22 cellular contexts compared by ENCODE assay signal in genomic region chr21:31255846-31256395, GRCh38.
"Had no signal": no experiment of that assay in that cellular context is flagged by ENCODE, and none has a peak within 500 bp of the region (broad histone marks: within the 10 kb centered on the region; RNA-seq: fewer than 3 reads in every experiment).

No MANE protein-coding gene starts in this region.

- H3K27ac ChIP-seq: parathyroid adenoma, skin epidermis, tibial artery, uterus had no signal

- H3K27me3 Mint-ChIP-seq: activated CD4-positive, alpha-beta T cell treated with anti-CD3 and anti-CD28 coated beads, Interleukin-2, amount 10 ng/mL, durations not matched to agents 7 days and 5 days; activated naive CD8-positive, alpha-beta T cell; T-helper 17 cell had no signal

- H3K9ac ChIP-seq: parathyroid adenoma had no signal

- H3K4me3 ChIP-seq: skin epidermis, tibial artery, uterus had no signal

- H3K79me2 ChIP-seq: parathyroid adenoma had no signal

- H3K4me3 Mint-ChIP-seq: activated CD4-positive, alpha-beta T cell treated with anti-CD3 and anti-CD28 coated beads, Interleukin-2, amount 10 ng/mL, durations not matched to agents 7 days and 5 days; activated naive CD8-positive, alpha-beta T cell; activated T-cell treated with anti-CD3 and anti-CD28 coated beads, Interleukin-2, amount 50 U/mL, for 72 hours; brain; nephron progenitor cell; T-helper 17 cell had no signal

- H2AFZ ChIP-seq: parathyroid adenoma had no signal

- H3K4me1 ChIP-seq: parathyroid adenoma, tibial artery, uterus had no signal

- ATAC-seq: activated T-cell treated with anti-CD3 and anti-CD28 coated beads, Interleukin-2, amount 50 U/mL, for 72 hours; T-helper 17 cell had no signal

- H3K4me1 Mint-ChIP-seq: activated CD4-positive, alpha-beta T cell treated with anti-CD3 and anti-CD28 coated beads, Interleukin-2, amount 10 ng/mL, durations not matched to agents 7 days and 5 days had no signal

- DNase-seq: activated CD4-positive, alpha-beta T cell treated with anti-CD3 and anti-CD28 coated beads, Interleukin-2, amount 10 ng/mL, durations not matched to agents 7 days and 5 days; activated CD4-positive, CD25-positive, alpha-beta regulatory T cell; activated CD8-positive, alpha-beta memory T cell treated with anti-CD3 and anti-CD28 coated beads, Interleukin-2, amount 50 U/mL, for 48 hours; activated gamma-delta T cell treated with Interleukin-2 at 50 U/mL for 16 hours; activated T-cell treated with anti-CD3 and anti-CD28 coated beads, Interleukin-2, amount 50 U/mL, for 72 hours; amygdala; central memory CD4-positive, alpha-beta T cell; cortex of kidney; effector memory CD4-positive, alpha-beta T cell; foreskin fibroblast; kidney glomerular epithelial cell; mesenchymal stem cell; nephron progenitor cell; stimulated activated CD4-positive, alpha-beta T cell treated with anti-CD3 and anti-CD28 coated beads, Interleukin-4, amount 100 ng/mL, for 24 hours; stimulated activated naive CD4-positive, alpha-beta T cell; T-helper 17 cell; tibial artery; uterus had no signal

- H3K9me3 ChIP-seq: tibial artery, uterus had no signal

- H3K36me3 ChIP-seq: tibial artery, uterus had no signal

- H3K9me3 Mint-ChIP-seq: activated CD4-positive, alpha-beta T cell treated with anti-CD3 and anti-CD28 coated beads, Interleukin-2, amount 10 ng/mL, durations not matched to agents 7 days and 5 days; activated T-cell treated with anti-CD3 and anti-CD28 coated beads, Interleukin-2, amount 50 U/mL, for 72 hours; brain; nephron progenitor cell had no signal

- H3K27ac Mint-ChIP-seq: activated CD4-positive, alpha-beta T cell treated with anti-CD3 and anti-CD28 coated beads, Interleukin-2, amount 10 ng/mL, durations not matched to agents 7 days and 5 days; activated naive CD8-positive, alpha-beta T cell; activated T-cell treated with anti-CD3 and anti-CD28 coated beads, Interleukin-2, amount 50 U/mL, for 72 hours; T-helper 17 cell had no signal

- H3K27me3 ChIP-seq: tibial artery, uterus had no signal
